8 cellular contexts compared by ENCODE assay signal in genomic region chrX:3548743-3549441, GRCh38.
DNase-seq lines count a peak whose midpoint lies in the region; ATAC-seq, FAIRE-seq and TF ChIP-seq lines count a peak whose summit lies in the region.

No MANE protein-coding gene starts in this region.

- H3K9me3 Mint-ChIP-seq in T-helper 2 cell treated with Interferon-gamma antibody and Interleukin-4, amounts not matched to agents 5 μg/mL and 100 μg/mL, for 36 hours, result no peaks in the 10 kb centered on the region
- H3K9me3 Mint-ChIP-seq in activated CD8-positive, alpha-beta T cell treated with anti-CD3 and anti-CD28 coated beads for 36 hours, result no peaks in the 10 kb centered on the region

- no peaks in the 10 kb centered on the region for H3K36me3 ChIP-seq in Loucy (ENCODE audit: insufficient read depth, low read length)
- no peaks in the 10 kb centered on the region for H3K36me3 ChIP-seq in kidney (ENCODE audit: control insufficient read depth in 1 of 2, insufficient read depth in 2 of 2, low read length in 2 of 2)

- ATAC-seq in GM21390 (IDR thresholded peaks at IDR 0.05; ENCODE audit: unreplicated experiment), result no peak
- ATAC-seq in activated CD8-positive, alpha-beta T cell treated with anti-CD3 and anti-CD28 coated beads for 36 hours, result no peak

- no peaks in the 10 kb centered on the region for H3K27me3 ChIP-seq in Loucy (ENCODE audit: insufficient read depth, low read length, poor library complexity, severe bottlenecking)

- no peaks in the 10 kb centered on the region for H4K20me1 ChIP-seq in Loucy (ENCODE audit: insufficient read depth, low read length, poor library complexity, severe bottlenecking)

- peak; percentile 18; the same call in 1 of the 2 replicates for TF ChIP-seq CTCF in Loucy (conservative IDR thresholded peaks at IDR 0.05; ENCODE audit: low read length)
- TF ChIP-seq CTCF in WI38 (IDR thresholded peaks at IDR 0.05; ENCODE audit: low read depth, low read length), result no peak
- TF ChIP-seq CTCF in kidney (IDR thresholded peaks at IDR 0.05; ENCODE audit: borderline replicate concordance, extremely low read depth, insufficient read depth), result peak; percentile 28
- no peak for TF ChIP-seq CTCF in activated CD8-positive, alpha-beta T cell treated with anti-CD3 and anti-CD28 coated beads for 36 hours (IDR thresholded peaks at IDR 0.05)

- H3K36me3 Mint-ChIP-seq in T-helper 2 cell treated with Interferon-gamma antibody and Interleukin-4, amounts not matched to agents 5 μg/mL and 100 μg/mL, for 36 hours (ENCODE audit: low read depth), result no peaks in the 10 kb centered on the region
- H3K36me3 Mint-ChIP-seq in activated CD8-positive, alpha-beta T cell treated with anti-CD3 and anti-CD28 coated beads for 36 hours (ENCODE audit: low read depth), result no peaks in the 10 kb centered on the region

- H3F3A ChIP-seq in Loucy (ENCODE audit: low read depth), result no peaks in the 10 kb centered on the region

- H3K27ac Mint-ChIP-seq in T-helper 2 cell treated with Interferon-gamma antibody and Interleukin-4, amounts not matched to agents 5 μg/mL and 100 μg/mL, for 36 hours, result no peak overlapping the region
- no peak overlapping the region for H3K27ac Mint-ChIP-seq in activated CD8-positive, alpha-beta T cell treated with anti-CD3 and anti-CD28 coated beads for 36 hours

- H3K27ac ChIP-seq in kidney (ENCODE audit: low read depth in 2 of 2, low read length in 2 of 2), result no peak overlapping the region

- no peak for DNase-seq in kidney
- DNase-seq in OCI-M2 (lab: John Stamatoyannopoulos, UW; ENCODE audit: unreplicated experiment), result no peak
- no peak for DNase-seq in T-helper 2 cell treated with Interferon-gamma antibody and Interleukin-4, amounts not matched to agents 5 μg/mL and 100 μg/mL, for 36 hours (ENCODE audit: low spot score)
- no peak for DNase-seq in activated CD8-positive, alpha-beta T cell treated with anti-CD3 and anti-CD28 coated beads for 36 hours

- H3K27me3 Mint-ChIP-seq in T-helper 2 cell treated with Interferon-gamma antibody and Interleukin-4, amounts not matched to agents 5 μg/mL and 100 μg/mL, for 36 hours (ENCODE audit: low read depth), result peaks cover 5% of the 10 kb centered on the region
- peaks cover 10% of the 10 kb centered on the region for H3K27me3 Mint-ChIP-seq in activated CD8-positive, alpha-beta T cell treated with anti-CD3 and anti-CD28 coated beads for 36 hours

- peaks cover 4% of the 10 kb centered on the region for H3K4me1 ChIP-seq in Loucy (ENCODE audit: insufficient read depth, low read length, poor library complexity, severe bottlenecking)
- no peaks in the 10 kb centered on the region for H3K4me1 ChIP-seq in kidney (ENCODE audit: control insufficient read depth in 1 of 2, insufficient read depth in 1 of 2, low read depth in 1 of 2, low read length in 2 of 2)

- no peak overlapping the region for H3K4me2 ChIP-seq in Loucy (ENCODE audit: low read depth, low read length, poor library complexity, severe bottlenecking)

- FAIRE-seq in A204.1 (lab: Jason Lieb, UNC) (peak; percentile 84), kidney (lab: Jason Lieb, UNC) (peak; percentile 96)

- no peak overlapping the region for H3K9ac ChIP-seq in Loucy (ENCODE audit: low read depth, low read length, poor library complexity, severe bottlenecking)
- H3K9ac ChIP-seq in kidney (ENCODE audit: low read length in 2 of 2), result no peak overlapping the region

- POLR2A ChIA-PET in activated CD8-positive, alpha-beta T cell treated with anti-CD3 and anti-CD28 coated beads for 36 hours (lab: Charles Lee), result interaction anchor here (0.5 kb wide), 1 partner anchor 190 kb away, joined by 4 read pairs; no protein-coding TSS in a partner anchor

- H3K4me3 Mint-ChIP-seq in T-helper 2 cell treated with Interferon-gamma antibody and Interleukin-4, amounts not matched to agents 5 μg/mL and 100 μg/mL, for 36 hours, result no peak overlapping the region
- H3K4me3 Mint-ChIP-seq in activated CD8-positive, alpha-beta T cell treated with anti-CD3 and anti-CD28 coated beads for 36 hours, result no peak overlapping the region

- H2AFZ ChIP-seq in Loucy (ENCODE audit: low read length), result no peak overlapping the region

- H3K79me2 ChIP-seq in Loucy (ENCODE audit: insufficient read depth, low read length), result no peaks in the 10 kb centered on the region

- intact Hi-C loops in kidney (cut with DNase I), result no loop called here
- intact Hi-C loops in activated CD8-positive, alpha-beta T cell treated with anti-CD3 and anti-CD28 coated beads for 36 hours (cut with micrococcal nuclease), result no loop called here

- H3K4me1 Mint-ChIP-seq in T-helper 2 cell treated with Interferon-gamma antibody and Interleukin-4, amounts not matched to agents 5 μg/mL and 100 μg/mL, for 36 hours (ENCODE audit: low read depth), result no peaks in the 10 kb centered on the region
- H3K4me1 Mint-ChIP-seq in activated CD8-positive, alpha-beta T cell treated with anti-CD3 and anti-CD28 coated beads for 36 hours (ENCODE audit: low read depth), result no peaks in the 10 kb centered on the region

- CTCF ChIA-PET in activated CD8-positive, alpha-beta T cell treated with anti-CD3 and anti-CD28 coated beads for 36 hours (lab: Charles Lee), result no interaction called here

- no peaks in the 10 kb centered on the region for H3K9me3 ChIP-seq in Loucy (ENCODE audit: insufficient read depth, low read depth, low read length)
- no peaks in the 10 kb centered on the region for H3K9me3 ChIP-seq in kidney (ENCODE audit: control insufficient read depth in 1 of 2, low read length in 2 of 2)

- H3K4me3 ChIP-seq in Loucy (ENCODE audit: low read length, poor library complexity, severe bottlenecking) (no peak overlapping the region), WI38 (ENCODE audit: low read depth, low read length) (peak overlapping the region; percentile 5; the same call in 1 of the 2 replicates), kidney (ENCODE audit: low read length in 2 of 2) (peak overlapping the region in 1 of 2 donors; percentile 44)

- H3K9me2 ChIP-seq in Loucy (replicated peaks; ENCODE audit: low read depth, low read length), result no peaks in the 10 kb centered on the region

Comparison
In these comparisons a context has a peak if more than half of its experiments do, and no peak if none do; other contexts are left out.
1. CTCF ChIP-seq: peak in Loucy (single experiment) and kidney (single experiment); none in WI38 (single experiment) and activated CD8-positive, alpha-beta T cell treated with anti-CD3 and anti-CD28 coated beads for 36 hours (single experiment).